In the genomic region with DNA sequence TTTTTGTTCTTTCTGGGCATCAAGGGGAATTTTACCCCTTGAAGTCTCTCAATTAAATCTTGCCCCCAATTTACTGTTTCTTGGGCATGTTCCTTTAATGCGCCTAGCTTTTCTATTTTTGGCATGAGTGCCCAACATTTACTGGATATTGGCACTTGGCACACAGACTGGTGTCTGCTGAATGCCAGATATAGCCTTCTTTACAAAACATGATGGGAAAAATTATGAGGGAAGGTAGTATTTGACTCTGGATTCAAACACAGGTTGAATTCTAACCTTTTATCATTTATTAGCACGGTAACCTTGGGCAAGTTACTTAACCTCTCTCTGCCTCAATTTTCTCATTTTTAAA, we compare ENCODE assay signal across 21 cellular contexts.
"Had no signal": no experiment of that assay in that cellular context is flagged by ENCODE, and none has a peak within 500 bp of the region (broad histone marks: within the 10 kb centered on the region; RNA-seq: fewer than 3 reads in every experiment).

No MANE protein-coding gene starts in this region.

- H3K9me3 ChIP-seq: left lung, sigmoid colon, testis, tibial nerve, upper lobe of right lung, vagina had no signal

- H3K27ac ChIP-seq: left lung, sigmoid colon, skin epidermis, testis, tibial nerve, upper lobe of right lung, vagina had no signal

- H3K4me1 ChIP-seq: left lung, sigmoid colon, testis had no signal

- H3K4me3 ChIP-seq: heart left ventricle, left lung, lung, sigmoid colon, skin epidermis, testis, tibial nerve, upper lobe of right lung, vagina had no signal

- H3K27me3 ChIP-seq: heart left ventricle, left lung, sigmoid colon, testis, tibial nerve, upper lobe of right lung, vagina had no signal

- DNase-seq: effector memory CD4-positive, alpha-beta T cell; heart left ventricle; hippocampal formation; left lung; mesenchymal stem cell; midbrain; naive B cell; occipital lobe; posterior cingulate gyrus; sigmoid colon; stimulated activated CD4-positive, alpha-beta T cell treated with anti-CD3 and anti-CD28 coated beads, Interleukin-2, amount 100 ng/mL, for 24 hours; stimulated activated CD4-positive, alpha-beta T cell treated with anti-CD3 and anti-CD28 coated beads, Interleukin-4, amount 100 ng/mL, for 4 hours; stimulated activated naive B cell treated with anti-CD40 and anti-IgM and Interleukin-4, amounts not matched to agents 10 μg/mL and 1 μg/mL and 100 μg/mL, for 72 hours; stimulated activated naive CD8-positive, alpha-beta T cell treated with anti-CD3 and anti-CD28 coated beads, Interleukin-15, amount 100 ng/mL, for 72 hours; testis; upper lobe of right lung had no signal

- H3K36me3 ChIP-seq: heart left ventricle, left lung, sigmoid colon, tibial nerve, upper lobe of right lung, vagina had no signal

- ATAC-seq: esophagus mucosa; left lung; stimulated activated naive B cell treated with anti-CD40 and anti-IgM and Interleukin-4, amounts not matched to agents 10 μg/mL and 1 μg/mL and 100 μg/mL, for 72 hours; stimulated activated naive CD8-positive, alpha-beta T cell treated with anti-CD3 and anti-CD28 coated beads, Interleukin-15, amount 100 ng/mL, for 72 hours; upper lobe of right lung had no signal
